ENCODE assay signal across 10 cellular contexts in the genomic region with DNA sequence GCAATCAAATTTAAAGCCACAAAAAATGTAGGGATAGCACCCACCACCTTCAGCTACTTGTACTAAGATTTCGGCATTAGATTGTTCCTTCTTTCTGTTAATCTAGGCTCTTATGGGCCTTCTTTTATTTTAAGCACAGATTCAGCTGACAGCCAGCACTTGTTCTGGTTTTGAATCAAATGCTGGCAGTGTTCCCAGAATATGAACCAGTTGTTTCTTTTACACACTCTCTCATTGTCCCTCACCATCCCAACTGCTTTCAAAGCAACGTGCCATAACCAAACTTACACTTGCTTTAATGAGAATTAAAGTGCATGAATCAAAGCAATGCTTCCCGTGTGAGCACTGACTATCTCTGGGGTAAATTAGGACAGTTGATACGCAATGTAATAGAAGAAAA.
DNase-seq lines count a peak whose midpoint lies in the region; ATAC-seq, FAIRE-seq and TF ChIP-seq lines count a peak whose summit lies in the region.
"Had no signal": no experiment of that assay in that cellular context is flagged by ENCODE, and none has a peak within 500 bp of the region (broad histone marks: within the 10 kb centered on the region; RNA-seq: fewer than 3 reads in every experiment).

No MANE protein-coding gene starts in this region.

- H3K79me2 ChIP-seq in HepG2 (ENCODE audit: insufficient read depth, low read length) = no peaks in the 10 kb centered on the region

- no peaks in the 10 kb centered on the region for H3K27me3 Mint-ChIP-seq in stimulated activated naive CD8-positive, alpha-beta T cell treated with anti-CD3 and anti-CD28 coated beads, Interleukin-15, amount 100 ng/mL, for 72 hours
- H3K27me3 Mint-ChIP-seq: activated CD4-positive, alpha-beta T cell treated with anti-CD3 and anti-CD28 coated beads, Interleukin-2, amount 10 ng/mL, durations not matched to agents 7 days and 5 days; CD4-positive, alpha-beta T cell had no signal

- CTCF ChIA-PET in HepG2 (lab: Yijun Ruan, JAX; ENCODE audit: low intra/inter-chr PET ratio, low total read pairs) = no interaction called here

- H3K4me1 ChIP-seq in right cardiac atrium (ENCODE audit: control insufficient read depth, insufficient read depth, low read length) = peaks cover 2% of the 10 kb centered on the region
- no peaks in the 10 kb centered on the region for H3K4me1 ChIP-seq in HepG2 (ENCODE audit: insufficient read depth, low read length)

- BruUV-seq in HepG2 (replicated peaks; lab: Mats Ljungman, UMichigan) = no TSS peak

- DNase-seq in AG09309 (ENCODE audit: low read depth) (peak; percentile 37), NCI-H1092 (lab: John Stamatoyannopoulos, UW) (peak; percentile 32), amygdala (lab: John Stamatoyannopoulos, UW) (peak in 35 of 56 donors; percentile 2 to 78 (median 25)), right cardiac atrium (no peak), HepG2 (ENCODE audit: low spot score) (no peak), mesenteric fat pad (ENCODE audit: low spot score) (no peak)
- DNase-seq in stimulated activated naive CD8-positive, alpha-beta T cell treated with anti-CD3 and anti-CD28 coated beads, Interleukin-15, amount 100 ng/mL, for 72 hours = no peak
- DNase-seq in activated effector memory CD4-positive, alpha-beta T cell treated with anti-CD3 and anti-CD28 coated beads, Interleukin-2, amount 50 U/mL, for 16 hours = no peak
- DNase-seq: activated CD4-positive, alpha-beta T cell treated with anti-CD3 and anti-CD28 coated beads, Interleukin-2, amount 10 ng/mL, durations not matched to agents 7 days and 5 days; CD4-positive, alpha-beta T cell had no signal

- H3K9me3 ChIP-seq in right cardiac atrium (ENCODE audit: control insufficient read depth, low read length) (no peaks in the 10 kb centered on the region), HepG2 (ENCODE audit: low read length) (no peaks in the 10 kb centered on the region)

- H3K27ac ChIP-seq in right cardiac atrium (ENCODE audit: low read length) = no peak overlapping the region
- H3K27ac ChIP-seq in HepG2 (ENCODE audit: extremely low read length, insufficient read depth, low read length) = no peak overlapping the region

- H3K9me3 Mint-ChIP-seq in stimulated activated naive CD8-positive, alpha-beta T cell treated with anti-CD3 and anti-CD28 coated beads, Interleukin-15, amount 100 ng/mL, for 72 hours = no peaks in the 10 kb centered on the region
- H3K9me3 Mint-ChIP-seq: CD4-positive, alpha-beta T cell had no signal

- 19% methylated on average over 4 of the region's 4 CpGs for WGBS in right cardiac atrium
- WGBS in HepG2 (ENCODE audit: low lambda C conversion rate) = 1% methylated on average over 4 of the region's 4 CpGs

- TF ChIP-seq EP300 in HepG2 (IDR thresholded peaks at IDR 0.05; ENCODE audit: low read depth in 2 of 2, low read length in 2 of 2) (no peak), HepG2 (CRISPR knock-in tag; IDR thresholded peaks at IDR 0.05; ENCODE audit: borderline replicate concordance) (no peak)

- no peaks in the 10 kb centered on the region for H3K27me3 ChIP-seq in right cardiac atrium (ENCODE audit: control insufficient read depth, insufficient read depth)
- H3K27me3 ChIP-seq in HepG2 (ENCODE audit: control insufficient read depth in 1 of 2, insufficient read depth in 2 of 2, low read length in 2 of 2) = no peaks in the 10 kb centered on the region

- TF ChIP-seq RAD21 in HepG2 (CRISPR knock-in tag; IDR thresholded peaks at IDR 0.05) = no peak

- H3K36me3 ChIP-seq in HepG2 (replicated peaks in 1 of 2; ENCODE audit: control insufficient read depth in 1 of 2, insufficient read depth in 2 of 2, low read length in 2 of 2) = no peaks in the 10 kb centered on the region

- intact Hi-C loops in right cardiac atrium (cut with DNase I) = no loop called here
- intact Hi-C loops in HepG2 (cut with micrococcal nuclease; ENCODE audit: unreplicated experiment) = no loop called here

- TF ChIP-seq CTCF in AG09309 (IDR thresholded peaks at IDR 0.05; ENCODE audit: control insufficient read depth, insufficient read depth, low read depth, low read length, missing control alignments) = no peak
- no peak for TF ChIP-seq CTCF in HepG2 (CRISPR knock-in tag; IDR thresholded peaks at IDR 0.05)

- no peak overlapping the region for H3K9ac ChIP-seq in HepG2 (ENCODE audit: insufficient read depth, low read depth, low read length)

- no peak overlapping the region for H3K27ac Mint-ChIP-seq in stimulated activated naive CD8-positive, alpha-beta T cell treated with anti-CD3 and anti-CD28 coated beads, Interleukin-15, amount 100 ng/mL, for 72 hours
- H3K27ac Mint-ChIP-seq: activated CD4-positive, alpha-beta T cell treated with anti-CD3 and anti-CD28 coated beads, Interleukin-2, amount 10 ng/mL, durations not matched to agents 7 days and 5 days; CD4-positive, alpha-beta T cell had no signal

- H3K4me3 ChIP-seq in AG09309 (ENCODE audit: control insufficient read depth, low read depth, low read length) = no peak overlapping the region
- H3K4me3 ChIP-seq in right cardiac atrium (ENCODE audit: low read length) = no peak overlapping the region
- no peak overlapping the region for H3K4me3 ChIP-seq in HepG2 (replicated peaks in 1 of 3; ENCODE audit: insufficient read depth in 1 of 3, low read depth in 2 of 3, low read length in 3 of 3)

- FAIRE-seq in HepG2 (lab: Jason Lieb, UNC) = no peak

- H3K4me1 Mint-ChIP-seq in stimulated activated naive CD8-positive, alpha-beta T cell treated with anti-CD3 and anti-CD28 coated beads, Interleukin-15, amount 100 ng/mL, for 72 hours = no peaks in the 10 kb centered on the region
- H3K4me1 Mint-ChIP-seq: activated CD4-positive, alpha-beta T cell treated with anti-CD3 and anti-CD28 coated beads, Interleukin-2, amount 10 ng/mL, durations not matched to agents 7 days and 5 days had no signal

- H4K20me1 ChIP-seq in HepG2 (ENCODE audit: insufficient read depth, low read length) = no peaks in the 10 kb centered on the region

- TF ChIP-seq POLR2A in HepG2 (IDR thresholded peaks at IDR 0.05; ENCODE audit: insufficient read depth in 1 of 2, low read depth in 2 of 2, low read length in 2 of 2) = no peak

- no peak overlapping the region for H3K4me3 Mint-ChIP-seq in stimulated activated naive CD8-positive, alpha-beta T cell treated with anti-CD3 and anti-CD28 coated beads, Interleukin-15, amount 100 ng/mL, for 72 hours
- H3K4me3 Mint-ChIP-seq: activated CD4-positive, alpha-beta T cell treated with anti-CD3 and anti-CD28 coated beads, Interleukin-2, amount 10 ng/mL, durations not matched to agents 7 days and 5 days; CD4-positive, alpha-beta T cell had no signal

- H3K4me2 ChIP-seq in HepG2 (ENCODE audit: low read depth, low read length) = no peak overlapping the region

- H2AFZ ChIP-seq in HepG2 (ENCODE audit: low read length) = no peak overlapping the region

- ATAC-seq in right cardiac atrium = peak; percentile 62 to 84
- no peak for ATAC-seq in HepG2
- no peak for ATAC-seq in stimulated activated naive CD8-positive, alpha-beta T cell treated with anti-CD3 and anti-CD28 coated beads, Interleukin-15, amount 100 ng/mL, for 72 hours

- POLR2A ChIA-PET in HepG2 (lab: Yijun Ruan, JAX) = no interaction called here

- in situ Hi-C loops in HepG2 (cut with HindIII; ENCODE audit: extremely low pct_ligation_motif_present, low pct_unique_long_range_greater_than_20kb) = no loop called here

TF ChIP-seq in HepG2, 621 proteins besides CTCF, POLR2A, EP300 and RAD21 (continues in another document):
- no peak for TF ChIP-seq ZNF138 (CRISPR knock-in tag; IDR thresholded peaks at IDR 0.05; ENCODE audit: low read depth)
- TF ChIP-seq, protein P1, sequence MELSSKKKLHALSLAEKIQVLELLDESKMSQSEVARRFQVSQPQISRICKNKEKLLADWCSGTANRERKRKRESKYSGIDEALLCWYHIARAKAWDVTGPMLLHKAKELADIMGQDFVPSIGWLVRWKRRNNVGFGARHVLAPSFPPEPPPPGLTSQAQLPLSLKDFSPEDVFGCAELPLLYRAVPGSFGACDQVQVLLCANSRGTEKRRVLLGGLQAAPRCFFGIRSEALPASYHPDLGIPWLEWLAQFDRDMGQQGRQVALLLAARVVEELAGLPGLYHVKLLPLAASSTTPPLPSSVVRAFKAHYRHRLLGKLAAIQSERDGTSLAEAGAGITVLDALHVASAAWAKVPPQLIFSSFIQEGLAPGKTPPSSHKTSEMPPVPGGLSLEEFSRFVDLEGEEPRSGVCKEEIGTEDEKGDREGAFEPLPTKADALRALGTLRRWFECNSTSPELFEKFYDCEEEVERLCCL (CRISPR knock-in tag; IDR thresholded peaks at IDR 0.05; ENCODE audit: borderline replicate concordance) = no peak
- TF ChIP-seq KAT2B (IDR thresholded peaks at IDR 0.05; ENCODE audit: borderline replicate concordance, low read depth, low read length) = no peak
- no peak for TF ChIP-seq ATAD3A (CRISPR knock-in tag; IDR thresholded peaks at IDR 0.05)
- TF ChIP-seq ZSCAN31 (CRISPR knock-in tag; IDR thresholded peaks at IDR 0.05; ENCODE audit: low read depth) = no peak
- no peak for TF ChIP-seq PHB2 (IDR thresholded peaks at IDR 0.05; ENCODE audit: partially characterized antibody)
- TF ChIP-seq, protein P2, sequence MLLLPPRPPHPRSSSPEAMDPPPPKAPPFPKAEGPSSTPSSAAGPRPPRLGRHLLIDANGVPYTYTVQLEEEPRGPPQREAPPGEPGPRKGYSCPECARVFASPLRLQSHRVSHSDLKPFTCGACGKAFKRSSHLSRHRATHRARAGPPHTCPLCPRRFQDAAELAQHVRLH (CRISPR knock-in tag; IDR thresholded peaks at IDR 0.05; ENCODE audit: borderline replicate concordance, low read depth) = no peak
- TF ChIP-seq, protein P3, sequence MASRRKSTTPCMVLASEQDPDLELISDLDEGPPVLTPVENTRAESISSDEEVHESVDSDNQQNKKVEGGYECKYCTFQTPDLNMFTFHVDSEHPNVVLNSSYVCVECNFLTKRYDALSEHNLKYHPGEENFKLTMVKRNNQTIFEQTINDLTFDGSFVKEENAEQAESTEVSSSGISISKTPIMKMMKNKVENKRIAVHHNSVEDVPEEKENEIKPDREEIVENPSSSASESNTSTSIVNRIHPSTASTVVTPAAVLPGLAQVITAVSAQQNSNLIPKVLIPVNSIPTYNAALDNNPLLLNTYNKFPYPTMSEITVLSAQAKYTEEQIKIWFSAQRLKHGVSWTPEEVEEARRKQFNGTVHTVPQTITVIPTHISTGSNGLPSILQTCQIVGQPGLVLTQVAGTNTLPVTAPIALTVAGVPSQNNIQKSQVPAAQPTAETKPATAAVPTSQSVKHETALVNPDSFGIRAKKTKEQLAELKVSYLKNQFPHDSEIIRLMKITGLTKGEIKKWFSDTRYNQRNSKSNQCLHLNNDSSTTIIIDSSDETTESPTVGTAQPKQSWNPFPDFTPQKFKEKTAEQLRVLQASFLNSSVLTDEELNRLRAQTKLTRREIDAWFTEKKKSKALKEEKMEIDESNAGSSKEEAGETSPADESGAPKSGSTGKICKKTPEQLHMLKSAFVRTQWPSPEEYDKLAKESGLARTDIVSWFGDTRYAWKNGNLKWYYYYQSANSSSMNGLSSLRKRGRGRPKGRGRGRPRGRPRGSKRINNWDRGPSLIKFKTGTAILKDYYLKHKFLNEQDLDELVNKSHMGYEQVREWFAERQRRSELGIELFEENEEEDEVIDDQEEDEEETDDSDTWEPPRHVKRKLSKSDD (CRISPR knock-in tag; IDR thresholded peaks at IDR 0.05; ENCODE audit: low read depth) = no peak
- TF ChIP-seq ZFP62 (CRISPR knock-in tag; IDR thresholded peaks at IDR 0.05) = no peak
- TF ChIP-seq SMAD1 (CRISPR knock-in tag; IDR thresholded peaks at IDR 0.05; ENCODE audit: borderline replicate concordance, low read depth) = no peak

Comparison
In these comparisons a context has a peak if more than half of its experiments do, and no peak if none do; other contexts are left out.
1. DNase-seq: peak in AG09309 (single experiment), NCI-H1092 (single experiment) and amygdala (35 of 56); none in right cardiac atrium (0 of 3), HepG2 (single experiment), stimulated activated naive CD8-positive, alpha-beta T cell treated with anti-CD3 and anti-CD28 coated beads, Interleukin-15, amount 100 ng/mL, for 72 hours (0 of 2), mesenteric fat pad (single experiment) and activated effector memory CD4-positive, alpha-beta T cell treated with anti-CD3 and anti-CD28 coated beads, Interleukin-2, amount 50 U/mL, for 16 hours (single experiment).
2. ATAC-seq: peak in right cardiac atrium (2 of 2); none in HepG2 (single experiment) and stimulated activated naive CD8-positive, alpha-beta T cell treated with anti-CD3 and anti-CD28 coated beads, Interleukin-15, amount 100 ng/mL, for 72 hours (single experiment).